In genomic region chr14:59428581-59429012, GRCh38 we compare ENCODE assay signal across 11 cellular contexts. TPM values are rescaled to one million over a fixed set of nuclear protein-coding genes. Genes with fewer than 3 reads are reported as not detected.
DNase-seq lines count a peak whose midpoint lies in the region; ATAC-seq, FAIRE-seq and TF ChIP-seq lines count a peak whose summit lies in the region.
"Had no signal": no experiment of that assay in that cellular context is flagged by ENCODE, and none has a peak within 500 bp of the region (broad histone marks: within the 10 kb centered on the region; RNA-seq: fewer than 3 reads in every experiment).

No MANE protein-coding gene starts in this region.

- no peaks in the 10 kb centered on the region for H3K9me3 ChIP-seq in HepG2 (ENCODE audit: low read length)

- TF ChIP-seq POLR2A in HepG2 (IDR thresholded peaks at IDR 0.05; ENCODE audit: insufficient read depth in 1 of 2, low read depth in 2 of 2, low read length in 2 of 2) = no peak

- CTCF ChIA-PET in HepG2 (lab: Yijun Ruan, JAX; ENCODE audit: low intra/inter-chr PET ratio, low total read pairs) = no interaction called here

- H3K9ac ChIP-seq in HepG2 (ENCODE audit: insufficient read depth, low read depth, low read length) = no peak overlapping the region

- POLR2A ChIA-PET in HepG2 (lab: Yijun Ruan, JAX) = no interaction called here

- no peak for FAIRE-seq in HepG2 (lab: Jason Lieb, UNC)

- no peaks in the 10 kb centered on the region for H3K27me3 ChIP-seq in brain microvascular endothelial cell (replicated peaks)
- no peaks in the 10 kb centered on the region for H3K27me3 ChIP-seq in HepG2 (ENCODE audit: control insufficient read depth in 1 of 2, insufficient read depth in 2 of 2, low read length in 2 of 2)

- no peaks in the 10 kb centered on the region for H3K4me1 ChIP-seq in HepG2 (ENCODE audit: insufficient read depth, low read length)

- TF ChIP-seq RAD21 in HepG2 (CRISPR knock-in tag; IDR thresholded peaks at IDR 0.05) = no peak

- peak overlapping the region; percentile 51 for H3K27ac ChIP-seq in brain microvascular endothelial cell
- no peak overlapping the region for H3K27ac ChIP-seq in HepG2 (ENCODE audit: extremely low read length, insufficient read depth, low read length)

- 89% methylated on average over 1 of the region's 1 CpG for WGBS in HepG2 (ENCODE audit: low lambda C conversion rate)

- H3K4me3 ChIP-seq in brain microvascular endothelial cell (ENCODE audit: low read depth, low read length) = no peak overlapping the region
- no peak overlapping the region for H3K4me3 ChIP-seq in HepG2 (replicated peaks in 1 of 3; ENCODE audit: insufficient read depth in 1 of 3, low read depth in 2 of 3, low read length in 3 of 3)

- peak; percentile 61 for TF ChIP-seq CTCF in brain microvascular endothelial cell (IDR thresholded peaks at IDR 0.05; ENCODE audit: low read depth, low read length, missing control alignments)
- TF ChIP-seq CTCF in HepG2 (CRISPR knock-in tag; IDR thresholded peaks at IDR 0.05) = no peak

- no peak overlapping the region for H3K4me2 ChIP-seq in HepG2 (ENCODE audit: low read depth, low read length)

- no peak for TF ChIP-seq EP300 in HepG2 (IDR thresholded peaks at IDR 0.05; ENCODE audit: low read depth in 2 of 2, low read length in 2 of 2)
- no peak for TF ChIP-seq EP300 in HepG2 (CRISPR knock-in tag; IDR thresholded peaks at IDR 0.05; ENCODE audit: borderline replicate concordance)

- intact Hi-C loops in HepG2 (cut with micrococcal nuclease; ENCODE audit: unreplicated experiment) = no loop called here

- H2AFZ ChIP-seq in HepG2 (ENCODE audit: low read length) = no peak overlapping the region

- in situ Hi-C loops in brain microvascular endothelial cell (cut with HindIII; ENCODE audit: low pct_ligation_motif_present, low sequenced_read_pairs) (no loop called here), HepG2 (cut with HindIII; ENCODE audit: extremely low pct_ligation_motif_present, low pct_unique_long_range_greater_than_20kb) (no loop called here)

- no peaks in the 10 kb centered on the region for H3K79me2 ChIP-seq in HepG2 (ENCODE audit: insufficient read depth, low read length)

- H4K20me1 ChIP-seq in HepG2 (ENCODE audit: insufficient read depth, low read length) = no peaks in the 10 kb centered on the region

- H3K36me3 ChIP-seq in brain microvascular endothelial cell (replicated peaks) (no peaks in the 10 kb centered on the region), HepG2 (replicated peaks in 1 of 2; ENCODE audit: control insufficient read depth in 1 of 2, insufficient read depth in 2 of 2, low read length in 2 of 2) (no peaks in the 10 kb centered on the region)

- no TSS peak for BruUV-seq in HepG2 (replicated peaks; lab: Mats Ljungman, UMichigan)

- DNase-seq in stimulated activated CD4-positive, alpha-beta T cell treated with anti-CD3 and anti-CD28 coated beads, Interleukin-1b, Interleukin-23, amount 100 ng/mL, for 48 hours = peak; percentile 4
- DNase-seq in stimulated activated CD4-positive, alpha-beta T cell treated with anti-CD3 and anti-CD28 coated beads, Interleukin-2, amount 100 ng/mL, for 48 hours = no peak
- DNase-seq in brain microvascular endothelial cell (peak; percentile 67), HepG2 (ENCODE audit: low spot score) (no peak), SK-N-DZ (ENCODE audit: low spot score) (no peak), OCI-M1 (lab: John Stamatoyannopoulos, UW) (no peak)
- DNase-seq: activated gamma-delta T cell; NCI-H2227 treated with DMSO at 0.1 percent for 48 hours; stimulated activated CD4-positive, alpha-beta T cell treated with anti-CD3 and anti-CD28 coated beads, Interleukin-4, amount 100 ng/mL, for 4 hours had no signal

- ATAC-seq in HepG2 = no peak
- no peak for ATAC-seq in GM21423 (IDR thresholded peaks at IDR 0.05; ENCODE audit: unreplicated experiment)
- ATAC-seq in HG02610 (IDR thresholded peaks at IDR 0.05; ENCODE audit: unreplicated experiment) = no peak

RNA-seq across cellular contexts. Expression of gene GPR135, which starts 36.6 kb away (rescaled TPM):
- total RNA-seq in HepG2 (2016; rRNA removed; fragmentation: Illumina TruSeq; extraction: Trizol) = 0.62 and 1.3 TPM in 2 replicates
- 0.40 and 0.44 TPM in 2 replicates for total RNA-seq in HepG2 (2016; cell fraction: cytosol; rRNA removed; fragmentation: Illumina TruSeq; extraction: Trizol; ENCODE audit: low read depth)
- 0.37 and 1.1 TPM in 2 replicates for total RNA-seq in HepG2 (2016; cell fraction: insoluble cytoplasmic fraction; rRNA removed; fragmentation: Illumina TruSeq; extraction: Trizol)
- 0.52 and 0.83 TPM in 2 replicates for total RNA-seq in HepG2 (2016; cell fraction: membrane; rRNA removed; fragmentation: Illumina TruSeq; extraction: Trizol)
- 5.7 and 7.1 TPM in 2 replicates for total RNA-seq in HepG2 (2016; cell fraction: nucleus; rRNA removed; fragmentation: Illumina TruSeq; extraction: Trizol)
- polyA plus RNA-seq in HepG2 (2011; rRNA removed) = 0.46 and 0.52 TPM in 2 replicates
- polyA plus RNA-seq in HepG2 (2011; cell fraction: cytosol; rRNA removed) = 0.09 and 0.12 TPM in 2 replicates
- polyA plus RNA-seq in HepG2 (2011; cell fraction: nucleus; rRNA removed) = 3.0 and 4.5 TPM in 2 replicates
- polyA plus RNA-seq in HepG2 (2012) = 0.48 and 0.49 TPM in 2 replicates
- 0.06 and 0.12 TPM in 2 replicates for polyA plus RNA-seq in HepG2 (2016; cell fraction: cytosol; fragmentation: Illumina TruSeq; extraction: Trizol; ENCODE audit: low read depth)
- 0.34 and 0.44 TPM in 2 replicates for polyA plus RNA-seq in HepG2 (2016; cell fraction: insoluble cytoplasmic fraction; fragmentation: Illumina TruSeq; extraction: Trizol; ENCODE audit: low read depth)
- polyA plus RNA-seq in HepG2 (2016; cell fraction: membrane; fragmentation: Illumina TruSeq; extraction: Trizol; ENCODE audit: low read depth) = 0.21 and 0.22 TPM in 2 replicates
- polyA plus RNA-seq in HepG2 (2016; cell fraction: nucleus; fragmentation: Illumina TruSeq; extraction: Trizol; ENCODE audit: insufficient read depth, low read depth) = 3.9 and 4.1 TPM in 2 replicates
- polyA minus RNA-seq in HepG2 (2011; rRNA and poly(A)+ RNA removed; ENCODE audit: low replicate concordance) = 3.1 and 3.8 TPM in 2 replicates
- polyA minus RNA-seq in HepG2 (2011; cell fraction: cytosol; rRNA and poly(A)+ RNA removed) = 0.10 and 0.35 TPM in 2 replicates
- 11.8 and 14.3 TPM in 2 replicates for polyA minus RNA-seq in HepG2 (2011; cell fraction: nucleus; rRNA and poly(A)+ RNA removed)
- polyA plus RNA-seq in SK-N-DZ (2014; cell fraction: cytosol; rRNA removed) = 0.79 and 3.0 TPM in 2 replicates
- polyA plus RNA-seq in SK-N-DZ (2014; cell fraction: nucleus; rRNA removed) = 4.4 and 4.7 TPM in 2 replicates

RNA-seq across cellular contexts. Expression of gene L3HYPDH, which starts 55.6 kb away (rescaled TPM):
- total RNA-seq in HepG2 (2016; rRNA removed; fragmentation: Illumina TruSeq; extraction: Trizol) = 22.4 and 30.5 TPM in 2 replicates
- total RNA-seq in HepG2 (2016; cell fraction: cytosol; rRNA removed; fragmentation: Illumina TruSeq; extraction: Trizol; ENCODE audit: low read depth) = 7.8 and 8.6 TPM in 2 replicates
- 23.8 and 30.7 TPM in 2 replicates for total RNA-seq in HepG2 (2016; cell fraction: insoluble cytoplasmic fraction; rRNA removed; fragmentation: Illumina TruSeq; extraction: Trizol)
- total RNA-seq in HepG2 (2016; cell fraction: membrane; rRNA removed; fragmentation: Illumina TruSeq; extraction: Trizol) = 8.9 and 9.8 TPM in 2 replicates
- total RNA-seq in HepG2 (2016; cell fraction: nucleus; rRNA removed; fragmentation: Illumina TruSeq; extraction: Trizol) = 73.7 and 77.8 TPM in 2 replicates
- 36.6 and 40.8 TPM in 2 replicates for polyA plus RNA-seq in HepG2 (2011; rRNA removed)
- 9.2 and 11.5 TPM in 2 replicates for polyA plus RNA-seq in HepG2 (2011; cell fraction: cytosol; rRNA removed)
- 195 and 205 TPM in 2 replicates for polyA plus RNA-seq in HepG2 (2011; cell fraction: nucleus; rRNA removed)
- polyA plus RNA-seq in HepG2 (2012) = 22.0 and 27.6 TPM in 2 replicates
- 4.8 and 6.9 TPM in 2 replicates for polyA plus RNA-seq in HepG2 (2016; cell fraction: cytosol; fragmentation: Illumina TruSeq; extraction: Trizol; ENCODE audit: low read depth)
- polyA plus RNA-seq in HepG2 (2016; cell fraction: insoluble cytoplasmic fraction; fragmentation: Illumina TruSeq; extraction: Trizol; ENCODE audit: low read depth) = 22.7 and 25.1 TPM in 2 replicates
- polyA plus RNA-seq in HepG2 (2016; cell fraction: membrane; fragmentation: Illumina TruSeq; extraction: Trizol; ENCODE audit: low read depth) = 4.4 and 5.8 TPM in 2 replicates
- polyA plus RNA-seq in HepG2 (2016; cell fraction: nucleus; fragmentation: Illumina TruSeq; extraction: Trizol; ENCODE audit: insufficient read depth, low read depth) = 89.2 and 96.5 TPM in 2 replicates
- polyA minus RNA-seq in HepG2 (2011; rRNA and poly(A)+ RNA removed; ENCODE audit: low replicate concordance) = 24.8 and 33.4 TPM in 2 replicates
- polyA minus RNA-seq in HepG2 (2011; cell fraction: cytosol; rRNA and poly(A)+ RNA removed) = 6.7 and 7.6 TPM in 2 replicates
- 156 and 164 TPM in 2 replicates for polyA minus RNA-seq in HepG2 (2011; cell fraction: nucleus; rRNA and poly(A)+ RNA removed)
- 10.6 and 19.5 TPM in 2 replicates for polyA plus RNA-seq in SK-N-DZ (2014; cell fraction: cytosol; rRNA removed)
- polyA plus RNA-seq in SK-N-DZ (2014; cell fraction: nucleus; rRNA removed) = 92.9 and 96.1 TPM in 2 replicates

RNA-seq across cellular contexts. Expression of gene JKAMP, which starts 55.7 kb away (rescaled TPM):
- total RNA-seq in HepG2 (2016; rRNA removed; fragmentation: Illumina TruSeq; extraction: Trizol) = 41.6 and 56.4 TPM in 2 replicates
- total RNA-seq in HepG2 (2016; cell fraction: cytosol; rRNA removed; fragmentation: Illumina TruSeq; extraction: Trizol; ENCODE audit: low read depth) = 8.3 and 8.5 TPM in 2 replicates
- total RNA-seq in HepG2 (2016; cell fraction: insoluble cytoplasmic fraction; rRNA removed; fragmentation: Illumina TruSeq; extraction: Trizol) = 41.4 and 55.0 TPM in 2 replicates
- 17.3 and 18.6 TPM in 2 replicates for total RNA-seq in HepG2 (2016; cell fraction: membrane; rRNA removed; fragmentation: Illumina TruSeq; extraction: Trizol)
- total RNA-seq in HepG2 (2016; cell fraction: nucleus; rRNA removed; fragmentation: Illumina TruSeq; extraction: Trizol) = 46.8 and 55.7 TPM in 2 replicates
- polyA plus RNA-seq in HepG2 (2011; rRNA removed) = 93.0 and 135 TPM in 2 replicates
- 61.0 and 87.4 TPM in 2 replicates for polyA plus RNA-seq in HepG2 (2011; cell fraction: cytosol; rRNA removed)
- 40.0 and 54.9 TPM in 2 replicates for polyA plus RNA-seq in HepG2 (2011; cell fraction: nucleus; rRNA removed)
- 28.5 and 39.4 TPM in 2 replicates for polyA plus RNA-seq in HepG2 (2012)
- polyA plus RNA-seq in HepG2 (2016; cell fraction: cytosol; fragmentation: Illumina TruSeq; extraction: Trizol; ENCODE audit: low read depth) = 5.2 and 6.3 TPM in 2 replicates
- polyA plus RNA-seq in HepG2 (2016; cell fraction: insoluble cytoplasmic fraction; fragmentation: Illumina TruSeq; extraction: Trizol; ENCODE audit: low read depth) = 38.8 and 39.2 TPM in 2 replicates
- polyA plus RNA-seq in HepG2 (2016; cell fraction: membrane; fragmentation: Illumina TruSeq; extraction: Trizol; ENCODE audit: low read depth) = 12.6 and 12.7 TPM in 2 replicates
- polyA plus RNA-seq in HepG2 (2016; cell fraction: nucleus; fragmentation: Illumina TruSeq; extraction: Trizol; ENCODE audit: insufficient read depth, low read depth) = 80.1 and 84.0 TPM in 2 replicates
- polyA minus RNA-seq in HepG2 (2011; rRNA and poly(A)+ RNA removed; ENCODE audit: low replicate concordance) = 78.9 and 119 TPM in 2 replicates
- 30.7 and 32.2 TPM in 2 replicates for polyA minus RNA-seq in HepG2 (2011; cell fraction: cytosol; rRNA and poly(A)+ RNA removed)
- polyA minus RNA-seq in HepG2 (2011; cell fraction: nucleus; rRNA and poly(A)+ RNA removed) = 49.6 and 63.4 TPM in 2 replicates
- polyA plus RNA-seq in SK-N-DZ (2014; cell fraction: cytosol; rRNA removed) = 80.7 and 91.4 TPM in 2 replicates
- 76.9 and 96.0 TPM in 2 replicates for polyA plus RNA-seq in SK-N-DZ (2014; cell fraction: nucleus; rRNA removed)

Comparison
In these comparisons a context has a peak if more than half of its experiments do, and no peak if none do; other contexts are left out.
1. DNase-seq: peak in stimulated activated CD4-positive, alpha-beta T cell treated with anti-CD3 and anti-CD28 coated beads, Interleukin-1b, Interleukin-23, amount 100 ng/mL, for 48 hours (single experiment) and brain microvascular endothelial cell (single experiment); none in stimulated activated CD4-positive, alpha-beta T cell treated with anti-CD3 and anti-CD28 coated beads, Interleukin-2, amount 100 ng/mL, for 48 hours (0 of 2), HepG2 (single experiment), SK-N-DZ (single experiment) and OCI-M1 (single experiment).